Comparison of ENCODE assay signal across 9 cellular contexts in the genomic region with DNA sequence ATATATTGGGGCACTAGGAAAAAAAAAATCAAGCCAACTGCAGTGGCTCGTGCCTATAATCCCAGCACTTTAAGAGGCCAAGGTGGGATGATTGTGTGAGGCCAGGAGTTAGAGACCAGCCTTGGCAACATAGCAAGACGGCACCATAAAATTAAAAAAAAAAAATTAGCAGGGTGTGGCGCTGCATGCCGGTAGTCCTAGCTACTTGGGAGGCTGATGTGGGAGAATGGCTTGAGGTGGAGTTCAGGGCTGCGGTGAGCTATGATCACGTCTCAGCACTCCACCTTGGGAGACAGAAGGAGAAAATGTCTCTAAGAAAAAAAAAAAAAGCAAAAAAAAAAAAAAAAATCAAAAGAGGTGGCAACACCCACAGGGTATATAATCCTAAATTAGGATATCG.
"Had no signal": no experiment of that assay in that cellular context is flagged by ENCODE, and none has a peak within 500 bp of the region (broad histone marks: within the 10 kb centered on the region; RNA-seq: fewer than 3 reads in every experiment).

No MANE protein-coding gene starts in this region.

- DNase-seq: GM23248, GOT3, H7, H9, HCEC 1CT, HFFc6 had no signal

- H3K4me3 ChIP-seq: GM23248, GM23338, HAP-1 had no signal

- ATAC-seq: GM23338, HCT116 had no signal

- H3K4me1 ChIP-seq: HAP-1 had no signal

- H3K9me3 ChIP-seq: HAP-1 had no signal
